Comparison of ENCODE assay signal across 2 cellular contexts in the genomic region with DNA sequence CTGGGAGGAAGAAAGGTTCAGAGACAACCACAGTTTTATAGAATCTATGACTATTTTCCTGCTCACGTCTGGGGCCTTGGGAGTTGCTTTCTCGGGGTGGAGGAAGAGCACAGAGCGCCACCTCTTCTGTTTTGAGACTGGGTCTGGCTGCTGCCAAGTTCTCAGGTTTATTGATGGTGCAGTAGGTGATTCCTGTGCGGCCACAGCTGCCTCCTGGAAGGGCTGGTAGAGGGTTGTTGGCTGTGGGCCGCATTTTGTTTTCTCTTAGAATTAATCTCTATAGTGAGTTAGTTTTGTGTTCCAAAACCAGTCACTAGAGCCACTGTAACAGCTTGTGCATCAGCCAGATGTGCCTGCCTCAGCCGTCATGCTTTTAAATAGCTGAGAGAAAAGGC.
TF ChIP-seq lines count a peak whose summit lies in the region.

No MANE protein-coding gene starts in this region.

TF ChIP-seq in IMR-90, 13 proteins besides CTCF, POLR2A, EP300 and RAD21:
- TF ChIP-seq, protein P1, sequence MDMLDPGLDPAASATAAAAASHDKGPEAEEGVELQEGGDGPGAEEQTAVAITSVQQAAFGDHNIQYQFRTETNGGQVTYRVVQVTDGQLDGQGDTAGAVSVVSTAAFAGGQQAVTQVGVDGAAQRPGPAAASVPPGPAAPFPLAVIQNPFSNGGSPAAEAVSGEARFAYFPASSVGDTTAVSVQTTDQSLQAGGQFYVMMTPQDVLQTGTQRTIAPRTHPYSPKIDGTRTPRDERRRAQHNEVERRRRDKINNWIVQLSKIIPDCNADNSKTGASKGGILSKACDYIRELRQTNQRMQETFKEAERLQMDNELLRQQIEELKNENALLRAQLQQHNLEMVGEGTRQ (IDR thresholded peaks at IDR 0.05; ENCODE audit: low read depth, low read length): no peak
- no peak for TF ChIP-seq BHLHE40 (IDR thresholded peaks at IDR 0.05; ENCODE audit: low read depth, low read length)
- no peak for TF ChIP-seq MAFK (IDR thresholded peaks at IDR 0.05; ENCODE audit: low read depth, low read length)
- TF ChIP-seq CHD1 (IDR thresholded peaks at IDR 0.05; ENCODE audit: low read depth, low read length): no peak
- no peak for TF ChIP-seq RCOR1 (IDR thresholded peaks at IDR 0.05; ENCODE audit: insufficient replicate concordance, low read length)
- no peak for TF ChIP-seq SMC3 (IDR thresholded peaks at IDR 0.05; ENCODE audit: low read depth, low read length)
- TF ChIP-seq MXI1 (IDR thresholded peaks at IDR 0.05; ENCODE audit: borderline replicate concordance, low read depth, low read length): no peak
- no peak for TF ChIP-seq NFE2L2 (IDR thresholded peaks at IDR 0.05; ENCODE audit: low read depth, low read length)
- TF ChIP-seq, protein P2, sequence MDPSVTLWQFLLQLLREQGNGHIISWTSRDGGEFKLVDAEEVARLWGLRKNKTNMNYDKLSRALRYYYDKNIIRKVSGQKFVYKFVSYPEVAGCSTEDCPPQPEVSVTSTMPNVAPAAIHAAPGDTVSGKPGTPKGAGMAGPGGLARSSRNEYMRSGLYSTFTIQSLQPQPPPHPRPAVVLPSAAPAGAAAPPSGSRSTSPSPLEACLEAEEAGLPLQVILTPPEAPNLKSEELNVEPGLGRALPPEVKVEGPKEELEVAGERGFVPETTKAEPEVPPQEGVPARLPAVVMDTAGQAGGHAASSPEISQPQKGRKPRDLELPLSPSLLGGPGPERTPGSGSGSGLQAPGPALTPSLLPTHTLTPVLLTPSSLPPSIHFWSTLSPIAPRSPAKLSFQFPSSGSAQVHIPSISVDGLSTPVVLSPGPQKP (IDR thresholded peaks at IDR 0.05; ENCODE audit: borderline replicate concordance, low read depth, low read length): no peak
- no peak for TF ChIP-seq FOS (IDR thresholded peaks at IDR 0.05; ENCODE audit: low read depth, low read length)
- TF ChIP-seq CEBPB (IDR thresholded peaks at IDR 0.05; ENCODE audit: low read depth, low read length): no peak
- TF ChIP-seq MAZ (IDR thresholded peaks at IDR 0.05; ENCODE audit: borderline replicate concordance, low read depth, low read length): no peak
- TF ChIP-seq RFX5 (IDR thresholded peaks at IDR 0.05; ENCODE audit: low read depth, low read length): no peak

TF ChIP-seq in GM12878, 131 proteins besides CTCF, POLR2A, EP300 and RAD21:
- TF ChIP-seq MTA2 (IDR thresholded peaks at IDR 0.05; ENCODE audit: low read depth) (no peak), ZNF217 (IDR thresholded peaks at IDR 0.05) (no peak), NR2C2 (IDR thresholded peaks at IDR 0.05; ENCODE audit: borderline replicate concordance, control insufficient read depth, insufficient read length, low read depth) (no peak), TBL1XR1 (IDR thresholded peaks at IDR 0.05; ENCODE audit: low read depth, low read length) (no peak), MYC (IDR thresholded peaks at IDR 0.05; ENCODE audit: insufficient read depth, insufficient read length, insufficient replicate concordance, low read length, severe bottlenecking) (no peak), HDGF (IDR thresholded peaks at IDR 0.05) (no peak), BACH1 (IDR thresholded peaks at IDR 0.05; ENCODE audit: borderline replicate concordance) (no peak), TARDBP (IDR thresholded peaks at IDR 0.05; ENCODE audit: borderline replicate concordance) (no peak), MEF2B (IDR thresholded peaks at IDR 0.05; ENCODE audit: partially characterized antibody, poor library complexity, severe bottlenecking) (no peak)
- TF ChIP-seq, protein P3, sequence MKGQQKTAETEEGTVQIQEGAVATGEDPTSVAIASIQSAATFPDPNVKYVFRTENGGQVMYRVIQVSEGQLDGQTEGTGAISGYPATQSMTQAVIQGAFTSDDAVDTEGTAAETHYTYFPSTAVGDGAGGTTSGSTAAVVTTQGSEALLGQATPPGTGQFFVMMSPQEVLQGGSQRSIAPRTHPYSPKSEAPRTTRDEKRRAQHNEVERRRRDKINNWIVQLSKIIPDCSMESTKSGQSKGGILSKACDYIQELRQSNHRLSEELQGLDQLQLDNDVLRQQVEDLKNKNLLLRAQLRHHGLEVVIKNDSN (IDR thresholded peaks at IDR 0.05; ENCODE audit: borderline replicate concordance, extremely low read length, insufficient read depth, low read depth, low read length): no peak
- TF ChIP-seq, protein P4, sequence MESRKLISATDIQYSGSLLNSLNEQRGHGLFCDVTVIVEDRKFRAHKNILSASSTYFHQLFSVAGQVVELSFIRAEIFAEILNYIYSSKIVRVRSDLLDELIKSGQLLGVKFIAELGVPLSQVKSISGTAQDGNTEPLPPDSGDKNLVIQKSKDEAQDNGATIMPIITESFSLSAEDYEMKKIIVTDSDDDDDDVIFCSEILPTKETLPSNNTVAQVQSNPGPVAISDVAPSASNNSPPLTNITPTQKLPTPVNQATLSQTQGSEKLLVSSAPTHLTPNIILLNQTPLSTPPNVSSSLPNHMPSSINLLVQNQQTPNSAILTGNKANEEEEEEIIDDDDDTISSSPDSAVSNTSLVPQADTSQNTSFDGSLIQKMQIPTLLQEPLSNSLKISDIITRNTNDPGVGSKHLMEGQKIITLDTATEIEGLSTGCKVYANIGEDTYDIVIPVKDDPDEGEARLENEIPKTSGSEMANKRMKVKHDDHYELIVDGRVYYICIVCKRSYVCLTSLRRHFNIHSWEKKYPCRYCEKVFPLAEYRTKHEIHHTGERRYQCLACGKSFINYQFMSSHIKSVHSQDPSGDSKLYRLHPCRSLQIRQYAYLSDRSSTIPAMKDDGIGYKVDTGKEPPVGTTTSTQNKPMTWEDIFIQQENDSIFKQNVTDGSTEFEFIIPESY (IDR thresholded peaks at IDR 0.05): no peak
- TF ChIP-seq, protein P5, sequence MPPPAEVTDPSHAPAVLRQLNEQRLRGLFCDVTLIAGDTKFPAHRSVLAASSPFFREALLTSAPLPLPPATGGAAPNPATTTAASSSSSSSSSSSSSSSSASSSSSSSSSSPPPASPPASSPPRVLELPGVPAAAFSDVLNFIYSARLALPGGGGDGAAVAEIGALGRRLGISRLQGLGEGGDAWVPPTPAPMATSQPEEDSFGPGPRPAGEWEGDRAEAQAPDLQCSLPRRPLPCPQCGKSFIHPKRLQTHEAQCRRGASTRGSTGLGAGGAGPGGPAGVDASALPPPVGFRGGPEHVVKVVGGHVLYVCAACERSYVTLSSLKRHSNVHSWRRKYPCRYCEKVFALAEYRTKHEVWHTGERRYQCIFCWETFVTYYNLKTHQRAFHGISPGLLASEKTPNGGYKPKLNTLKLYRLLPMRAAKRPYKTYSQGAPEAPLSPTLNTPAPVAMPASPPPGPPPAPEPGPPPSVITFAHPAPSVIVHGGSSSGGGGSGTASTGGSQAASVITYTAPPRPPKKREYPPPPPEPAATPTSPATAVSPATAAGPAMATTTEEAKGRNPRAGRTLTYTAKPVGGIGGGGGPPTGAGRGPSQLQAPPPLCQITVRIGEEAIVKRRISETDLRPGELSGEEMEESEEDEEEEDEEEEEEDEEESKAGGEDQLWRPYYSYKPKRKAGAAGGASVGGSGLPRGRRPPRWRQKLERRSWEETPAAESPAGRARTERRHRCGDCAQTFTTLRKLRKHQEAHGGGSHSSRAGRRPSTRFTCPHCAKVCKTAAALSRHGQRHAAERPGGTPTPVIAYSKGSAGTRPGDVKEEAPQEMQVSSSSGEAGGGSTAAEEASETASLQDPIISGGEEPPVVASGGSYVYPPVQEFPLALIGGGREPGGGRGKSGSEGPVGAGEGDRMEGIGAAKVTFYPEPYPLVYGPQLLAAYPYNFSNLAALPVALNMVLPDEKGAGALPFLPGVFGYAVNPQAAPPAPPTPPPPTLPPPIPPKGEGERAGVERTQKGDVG (CRISPR knock-in tag; IDR thresholded peaks at IDR 0.05): no peak
